Comparison of ENCODE assay signal across 18 cellular contexts in genomic region chr10:17657116-17657500, GRCh38. TPM values are rescaled to one million over a fixed set of nuclear protein-coding genes. Genes with fewer than 3 reads are reported as not detected.
DNase-seq lines count a peak whose midpoint lies in the region; ATAC-seq, FAIRE-seq and TF ChIP-seq lines count a peak whose summit lies in the region.
"Had no signal": no experiment of that assay in that cellular context is flagged by ENCODE, and none has a peak within 500 bp of the region (broad histone marks: within the 10 kb centered on the region; RNA-seq: fewer than 3 reads in every experiment).

No MANE protein-coding gene starts in this region.

- intact Hi-C loops in Calu3 (cut with micrococcal nuclease; ENCODE audit: unreplicated experiment) = no loop called here

- CTCF ChIA-PET in A549 (lab: Yijun Ruan, JAX) = no interaction called here
- CTCF ChIA-PET in Calu3 (lab: Charles Lee) = no interaction called here
- CTCF ChIA-PET in T-cell (lab: Charles Lee) = no interaction called here

- H3K9me3 ChIP-seq in A549 = peaks cover 11% of the 10 kb centered on the region; the same call in 2 of the 3 replicates
- no peaks in the 10 kb centered on the region for H3K9me3 ChIP-seq in keratinocyte (ENCODE audit: control insufficient read depth, low read depth, low read length)
- H3K9me3 ChIP-seq: suprapubic skin had no signal

- no peaks in the 10 kb centered on the region for H3K9me3 Mint-ChIP-seq in Calu3 (ENCODE audit: low read depth, unreplicated experiment)
- peaks cover 0 to 12% (median 0%) of the 10 kb centered on the region in 3 donors for H3K9me3 Mint-ChIP-seq in T-cell
- peaks cover 23% of the 10 kb centered on the region for H3K9me3 Mint-ChIP-seq in activated naive CD8-positive, alpha-beta T cell treated with anti-CD3 and anti-CD28 coated beads for 36 hours
- H3K9me3 Mint-ChIP-seq: central memory CD8-positive, alpha-beta T cell had no signal

- peak; percentile 84 for FAIRE-seq in A549 (lab: Jason Lieb, UNC)
- peak; percentile 20 for FAIRE-seq in keratinocyte (lab: Jason Lieb, UNC)

- TF ChIP-seq EP300 in A549 (IDR thresholded peaks at IDR 0.05) = no peak

- H4K20me1 ChIP-seq in keratinocyte (ENCODE audit: control insufficient read depth, extremely low read depth, insufficient read depth, low read length) = no peaks in the 10 kb centered on the region

- peaks cover 92% of the 10 kb centered on the region for H3K79me2 ChIP-seq in keratinocyte (ENCODE audit: control insufficient read depth, insufficient read depth, low read length)

- H3K36me3 Mint-ChIP-seq in Calu3 (ENCODE audit: insufficient read depth, unreplicated experiment) (no peaks in the 10 kb centered on the region), T-cell (peaks cover 50% of the 10 kb centered on the region)
- peaks cover 66% of the 10 kb centered on the region for H3K36me3 Mint-ChIP-seq in activated naive CD8-positive, alpha-beta T cell treated with anti-CD3 and anti-CD28 coated beads for 36 hours

- no peak for TF ChIP-seq RAD21 in A549 (conservative IDR thresholded peaks at IDR 0.05 in 1 of 2, IDR thresholded peaks at IDR 0.05 in 1 of 2)

- no peak overlapping the region for H3K4me3 ChIP-seq in A549
- no peak overlapping the region for H3K4me3 ChIP-seq in keratinocyte (ENCODE audit: control insufficient read depth in 2 of 3, extremely low read depth in 1 of 3, insufficient read depth in 2 of 3, low read depth in 1 of 3, low read length in 3 of 3)
- H3K4me3 ChIP-seq: suprapubic skin had no signal

- H3K27me3 Mint-ChIP-seq in Calu3 (ENCODE audit: unreplicated experiment) = no peaks in the 10 kb centered on the region
- H3K27me3 Mint-ChIP-seq in T-cell = no peaks in the 10 kb centered on the region
- no peaks in the 10 kb centered on the region for H3K27me3 Mint-ChIP-seq in activated naive CD8-positive, alpha-beta T cell treated with anti-CD3 and anti-CD28 coated beads for 36 hours
- H3K27me3 Mint-ChIP-seq: central memory CD8-positive, alpha-beta T cell had no signal

- H3K27ac Mint-ChIP-seq in Calu3 (ENCODE audit: unreplicated experiment) (peak overlapping the region; percentile 82), T-cell (peak overlapping the region; percentile 77 to 80)
- no peak overlapping the region for H3K27ac Mint-ChIP-seq in activated naive CD8-positive, alpha-beta T cell treated with anti-CD3 and anti-CD28 coated beads for 36 hours

- BruUV-seq in Calu3 (replicated peaks; lab: Mats Ljungman, UMichigan) = no TSS peak

- POLR2A ChIA-PET in A549 (lab: Yijun Ruan, JAX) (no interaction called here), T-cell (lab: Charles Lee) (no interaction called here)

- peaks cover 1 to 8% of the 10 kb centered on the region in 2 experiments for H3K36me3 ChIP-seq in keratinocyte (ENCODE audit: control insufficient read depth in 2 of 2, extremely low read depth in 1 of 2, insufficient read depth in 2 of 2, low read length in 2 of 2)
- H3K36me3 ChIP-seq: suprapubic skin had no signal

- ATAC-seq in A549 (no peak), T-cell (replicated peaks in 1 of 4) (peak in 1 of 4 experiments; percentile 12), HG02610 (IDR thresholded peaks at IDR 0.05; ENCODE audit: unreplicated experiment) (no peak)

- TF ChIP-seq POLR2A in A549 (IDR thresholded peaks at IDR 0.05; ENCODE audit: low read length) = no peak

- DNase-seq in A549 (ENCODE audit: low read depth in 1 of 2, low spot score in 1 of 2) (no peak), Calu3 (no peak), T-cell (no peak), keratinocyte (ENCODE audit: low read depth, low spot score) (no peak), NCI-H128 (lab: John Stamatoyannopoulos, UW; ENCODE audit: unreplicated experiment) (no peak)
- DNase-seq in activated naive CD8-positive, alpha-beta T cell treated with anti-CD3 and anti-CD28 coated beads for 36 hours = no peak
- DNase-seq: activated gamma-delta T cell treated with Interleukin-2 at 50 U/mL for 16 hours; amygdala; glutamatergic neuron; NCI-H187; NCI-H2227 treated with DMSO at 0.1 percent for 48 hours; NCI-H82; OCI-M1; stimulated activated CD4-positive, alpha-beta T cell treated with anti-CD3 and anti-CD28 coated beads, Interleukin-12 subunit alpha, Interleukin-12 subunit beta, amount 100 ng/mL, for 4 hours; stimulated activated CD8-positive, alpha-beta memory T cell treated with anti-CD3 and anti-CD28 coated beads, Interleukin-4, amount 100 ng/mL, for 48 hours had no signal

- 57% methylated on average over 1 of the region's 1 CpG for WGBS in A549 (ENCODE audit: missing lambda C conversion rate)

- TF ChIP-seq CTCF in A549 (IDR thresholded peaks at IDR 0.05) = no peak
- TF ChIP-seq CTCF in Calu3 (IDR thresholded peaks at IDR 0.05; ENCODE audit: unreplicated experiment) = no peak
- TF ChIP-seq CTCF in keratinocyte (optimal IDR thresholded peaks at IDR 0.05 in 1 of 3, IDR thresholded peaks at IDR 0.05 in 1 of 3, conservative IDR thresholded peaks at IDR 0.05 in 1 of 3; ENCODE audit: extremely low read depth in 1 of 3, insufficient read depth in 2 of 3, low read length in 3 of 3) = no peak

- peak overlapping the region; percentile 24; the same call in 1 of the 3 replicates for H3K4me2 ChIP-seq in A549
- H3K4me2 ChIP-seq in keratinocyte (ENCODE audit: control insufficient read depth, extremely low read depth, insufficient read depth, low read depth, low read length) = peak overlapping the region; percentile 61

- H3K4me1 Mint-ChIP-seq in Calu3 (ENCODE audit: low read depth, unreplicated experiment) (peaks cover 39% of the 10 kb centered on the region), T-cell (peaks cover 71 to 78% (median 77%) of the 10 kb centered on the region in 3 donors)
- peaks cover 63% of the 10 kb centered on the region for H3K4me1 Mint-ChIP-seq in activated naive CD8-positive, alpha-beta T cell treated with anti-CD3 and anti-CD28 coated beads for 36 hours

- H3K4me1 ChIP-seq in A549 (peaks cover 13% of the 10 kb centered on the region), keratinocyte (ENCODE audit: control insufficient read depth, extremely low read depth, insufficient read depth, low read length) (peaks cover 14% of the 10 kb centered on the region)

- peak overlapping the region; percentile 49 for H3K4me3 Mint-ChIP-seq in Calu3 (ENCODE audit: low read depth, unreplicated experiment)
- H3K4me3 Mint-ChIP-seq in T-cell = peak overlapping the region; percentile 27 to 35 (median 29)
- H3K4me3 Mint-ChIP-seq in activated naive CD8-positive, alpha-beta T cell treated with anti-CD3 and anti-CD28 coated beads for 36 hours = no peak overlapping the region
- H3K4me3 Mint-ChIP-seq: central memory CD8-positive, alpha-beta T cell had no signal

- dilution Hi-C loops in keratinocyte (cut with MboI; ENCODE audit: extremely low pct_ligation_motif_present, low sequenced_read_pairs) = no loop called here

- H3K9ac ChIP-seq in keratinocyte (ENCODE audit: control insufficient read depth, extremely low read depth, insufficient read depth, low read length) = no peak overlapping the region

- H2AFZ ChIP-seq in keratinocyte (ENCODE audit: control insufficient read depth, low read length) = no peak overlapping the region

- no peaks in the 10 kb centered on the region for H3K27me3 ChIP-seq in keratinocyte (ENCODE audit: control insufficient read depth, extremely low read depth, insufficient read depth, low read length)
- H3K27me3 ChIP-seq: suprapubic skin had no signal

- H3K9me1 ChIP-seq in keratinocyte (ENCODE audit: control insufficient read depth, extremely low read depth, insufficient read depth, low read length) = no peaks in the 10 kb centered on the region

- H3K27ac ChIP-seq in A549 (peak overlapping the region in 1 of 2 experiments; percentile 52; a peak in 2 of 6 replicates), keratinocyte (ENCODE audit: control insufficient read depth, insufficient read depth, low read length) (peak overlapping the region; percentile 13)
- H3K27ac ChIP-seq: suprapubic skin had no signal

TF ChIP-seq in A549, 52 proteins besides CTCF, POLR2A, EP300 and RAD21 (continues in another document):
- no peak for TF ChIP-seq HOXA7 (CRISPR knock-in tag; IDR thresholded peaks at IDR 0.05)

RNA-seq across cellular contexts. Expression of gene STAM, which starts 13.2 kb away (rescaled TPM):
- polyA plus RNA-seq in A549 (2011; rRNA removed) (37.3 and 51.7 TPM in 2 replicates), A549 (2017; fragmentation: RNase III; extraction: RNeasy Plus Mini Kit Qiagen cat#74134 plus additional on column Dnase treatment) (24.2 to 24.4 TPM (median 24.4 TPM) in 3 replicates), keratinocyte (27.8 to 34.9 TPM (median 34.1 TPM) in 3 replicates)
- 18.1 and 20.2 TPM in 2 replicates for polyA plus RNA-seq in A549 (2012; cell fraction: cytosol; rRNA removed)
- polyA plus RNA-seq in A549 (2012; cell fraction: nucleus; rRNA removed) = 16.5 and 17.0 TPM in 2 replicates
- 19.1 and 24.3 TPM in 2 replicates for polyA minus RNA-seq in A549 (2011; rRNA and poly(A)+ RNA removed)
- total RNA-seq in Calu3 (2022) (16.6 and 17.0 TPM in 2 replicates), T-cell (10 to 100 TPM; 18.6 to 42.7 (median 25.7) TPM)
- 36.7 TPM for polyA plus RNA-seq in keratinocyte (2011; ENCODE audit: low read depth)
- 24.0 and 44.3 TPM in 2 replicates for polyA plus RNA-seq in keratinocyte (2011; cell fraction: cytosol; rRNA removed)
- polyA plus RNA-seq in keratinocyte (2011; cell fraction: nucleus; rRNA removed) = 43.4 and 54.3 TPM in 2 replicates
- polyA plus RNA-seq in keratinocyte (2012; ENCODE audit: low replicate concordance) = 19.3 and 20.4 TPM in 2 replicates
- polyA minus RNA-seq in keratinocyte = 26.8 to 43.6 TPM (median 37.0 TPM) in 3 replicates
- polyA minus RNA-seq in keratinocyte (2011; cell fraction: cytosol; rRNA and poly(A)+ RNA removed) = 16.7 TPM
- 43.8 and 66.2 TPM in 2 replicates for polyA minus RNA-seq in keratinocyte (2011; cell fraction: nucleus; rRNA and poly(A)+ RNA removed)
- total RNA-seq in activated naive CD8-positive, alpha-beta T cell treated with anti-CD3 and anti-CD28 coated beads for 36 hours = 10 to 100 TPM; 21.6 to 22.7 TPM

RNA-seq across cellular contexts. Expression of gene HACD1, which starts 39.9 kb away (rescaled TPM):
- 74.1 and 92.1 TPM in 2 replicates for polyA plus RNA-seq in A549 (2011; rRNA removed)
- 25.8 and 29.8 TPM in 2 replicates for polyA plus RNA-seq in A549 (2012; cell fraction: cytosol; rRNA removed)
- polyA plus RNA-seq in A549 (2012; cell fraction: nucleus; rRNA removed) = 16.4 and 30.2 TPM in 2 replicates
- 44.9 to 49.1 TPM (median 48.6 TPM) in 3 replicates for polyA plus RNA-seq in A549 (2017; fragmentation: RNase III; extraction: RNeasy Plus Mini Kit Qiagen cat#74134 plus additional on column Dnase treatment)
- polyA minus RNA-seq in A549 (2011; rRNA and poly(A)+ RNA removed) = 19.4 and 20.1 TPM in 2 replicates
- 13.2 and 17.3 TPM in 2 replicates for total RNA-seq in Calu3 (2022)
- 1 to 10 TPM in 3 of 5 donors, under 1 TPM in 2; 0.39 to 4.2 (median 1.3) TPM for total RNA-seq in T-cell
- 17.7 to 46.3 TPM (median 32.5 TPM) in 3 replicates for polyA plus RNA-seq in keratinocyte
- 3.7 TPM for polyA plus RNA-seq in keratinocyte (2011; ENCODE audit: low read depth)
- polyA plus RNA-seq in keratinocyte (2011; cell fraction: cytosol; rRNA removed) = 22.8 and 42.5 TPM in 2 replicates
- polyA plus RNA-seq in keratinocyte (2011; cell fraction: nucleus; rRNA removed) = 24.7 and 34.6 TPM in 2 replicates
- polyA plus RNA-seq in keratinocyte (2012; ENCODE audit: low replicate concordance) = 16.4 and 25.5 TPM in 2 replicates
- polyA minus RNA-seq in keratinocyte = 9.1 to 20.9 TPM (median 13.2 TPM) in 3 replicates
- 22.3 TPM for polyA minus RNA-seq in keratinocyte (2011; cell fraction: cytosol; rRNA and poly(A)+ RNA removed)
- 5.4 and 11.2 TPM in 2 replicates for polyA minus RNA-seq in keratinocyte (2011; cell fraction: nucleus; rRNA and poly(A)+ RNA removed)
- total RNA-seq in activated naive CD8-positive, alpha-beta T cell treated with anti-CD3 and anti-CD28 coated beads for 36 hours = 1 to 10 TPM; 3.5 TPM
